In genomic region chr2:28358668-28359201, GRCh38 we compare ENCODE assay signal across 1 cellular context.
TF ChIP-seq lines count a peak whose summit lies in the region.

No MANE protein-coding gene starts in this region.

TF ChIP-seq in IMR-90, 13 proteins besides CTCF, POLR2A, EP300 and RAD21:
- TF ChIP-seq RCOR1 (IDR thresholded peaks at IDR 0.05; ENCODE audit: insufficient replicate concordance, low read length), result no peak
- TF ChIP-seq ELK1 (IDR thresholded peaks at IDR 0.05; ENCODE audit: borderline replicate concordance, low read depth, low read length), result no peak
- TF ChIP-seq USF2 (IDR thresholded peaks at IDR 0.05; ENCODE audit: low read depth, low read length), result no peak
- no peak for TF ChIP-seq CEBPB (IDR thresholded peaks at IDR 0.05; ENCODE audit: low read depth, low read length)
- TF ChIP-seq SMC3 (IDR thresholded peaks at IDR 0.05; ENCODE audit: low read depth, low read length), result no peak
- TF ChIP-seq FOS (IDR thresholded peaks at IDR 0.05; ENCODE audit: low read depth, low read length), result no peak
- TF ChIP-seq MXI1 (IDR thresholded peaks at IDR 0.05; ENCODE audit: borderline replicate concordance, low read depth, low read length), result no peak
- TF ChIP-seq NFE2L2 (IDR thresholded peaks at IDR 0.05; ENCODE audit: low read depth, low read length), result no peak
- no peak for TF ChIP-seq MAFK (IDR thresholded peaks at IDR 0.05; ENCODE audit: low read depth, low read length)
- no peak for TF ChIP-seq RFX5 (IDR thresholded peaks at IDR 0.05; ENCODE audit: low read depth, low read length)
- no peak for TF ChIP-seq MAZ (IDR thresholded peaks at IDR 0.05; ENCODE audit: borderline replicate concordance, low read depth, low read length)
- no peak for TF ChIP-seq CHD1 (IDR thresholded peaks at IDR 0.05; ENCODE audit: low read depth, low read length)
- no peak for TF ChIP-seq BHLHE40 (IDR thresholded peaks at IDR 0.05; ENCODE audit: low read depth, low read length)
